ENCODE assay signal across 16 cellular contexts in the genomic region with DNA sequence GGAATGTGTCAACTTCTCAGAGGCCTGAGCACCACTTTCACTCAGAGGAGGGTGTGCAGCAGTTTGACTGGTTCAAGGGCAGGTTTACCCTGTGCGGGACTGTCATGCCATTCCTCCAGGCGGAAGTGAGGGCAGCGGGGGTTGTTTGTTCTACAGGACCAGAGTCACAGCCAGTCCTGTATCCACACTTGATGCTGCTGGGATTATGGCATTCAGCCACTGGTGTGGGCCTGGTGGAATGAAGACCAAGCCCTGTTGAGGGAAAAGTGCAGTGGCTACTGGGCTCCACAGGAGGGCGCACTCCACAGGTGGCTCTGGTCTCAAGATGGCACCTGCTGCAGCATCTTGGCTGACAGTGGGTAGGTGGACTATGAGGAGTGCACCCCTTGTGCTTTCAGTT. TPM values are rescaled to one million over a fixed set of nuclear protein-coding genes. Genes with fewer than 3 reads are reported as not detected.
DNase-seq lines count a peak whose midpoint lies in the region; ATAC-seq and TF ChIP-seq lines count a peak whose summit lies in the region.
"Had no signal": no experiment of that assay in that cellular context is flagged by ENCODE, and none has a peak within 500 bp of the region (broad histone marks: within the 10 kb centered on the region; RNA-seq: fewer than 3 reads in every experiment).

No MANE protein-coding gene starts in this region.

- H3K9me3 ChIP-seq in SK-N-SH (no peaks in the 10 kb centered on the region), OCI-LY3 (ENCODE audit: insufficient read depth, low read length) (peaks cover 6% of the 10 kb centered on the region; the same call in 1 of the 2 replicates)

- H2AFZ ChIP-seq in SK-N-SH (ENCODE audit: low read depth) (no peak overlapping the region), OCI-LY3 (ENCODE audit: low read depth, low read length) (no peak overlapping the region)

- peaks cover 3% of the 10 kb centered on the region; the same call in 1 of the 2 replicates for H3K27me3 ChIP-seq in SK-N-SH (ENCODE audit: insufficient read depth)
- H3K27me3 ChIP-seq in OCI-LY3 (ENCODE audit: low read depth, low read length), result peaks cover 50% of the 10 kb centered on the region

- H3K79me2 ChIP-seq in SK-N-SH (ENCODE audit: insufficient read depth), result no peaks in the 10 kb centered on the region
- no peaks in the 10 kb centered on the region for H3K79me2 ChIP-seq in OCI-LY3 (ENCODE audit: low read length)

- H3K4me2 ChIP-seq in SK-N-SH, result no peak overlapping the region
- no peak overlapping the region for H3K4me2 ChIP-seq in OCI-LY3 (ENCODE audit: low read length)

- WGBS in SK-N-SH (ENCODE audit: low lambda C conversion rate), result 40% methylated on average over 3 of the region's 4 CpGs

- no peak overlapping the region for H3K9ac ChIP-seq in SK-N-SH
- H3K9ac ChIP-seq in OCI-LY3 (ENCODE audit: low read length), result no peak overlapping the region

- no peak for DNase-seq in SK-N-SH
- DNase-seq in fibroblast of the aortic adventitia (ENCODE audit: low read depth), result no peak
- peak; percentile 40 for DNase-seq in stimulated activated CD8-positive, alpha-beta memory T cell treated with anti-CD3 and anti-CD28 coated beads, Interleukin-4, amount 100 ng/mL, for 48 hours
- no peak for DNase-seq in stimulated activated CD4-positive, alpha-beta T cell treated with anti-CD3 and anti-CD28 coated beads, Interleukin-4, amount 100 ng/mL, for 1 hour
- no peak for DNase-seq in hippocampal formation (lab: John Stamatoyannopoulos, UW)
- DNase-seq: ACHN; activated gamma-delta T cell treated with Interleukin-2 at 50 U/mL for 16 hours; naive B cell; NCI-H524 treated with DMSO at 0.1 percent for 48 hours; stimulated activated CD4-positive, alpha-beta T cell treated with anti-CD3 and anti-CD28 coated beads, Interleukin-2, amount 100 ng/mL, for 48 hours; tibial artery had no signal

- H3K4me3 ChIP-seq in SK-N-SH (ENCODE audit: low read depth in 2 of 2, low read length in 1 of 2) (no peak overlapping the region), OCI-LY3 (ENCODE audit: low read length) (no peak overlapping the region), fibroblast of the aortic adventitia (ENCODE audit: low read depth, low read length) (no peak overlapping the region)
- H3K4me3 ChIP-seq: HAP-1, tibial artery had no signal

- POLR2A ChIA-PET in SK-N-SH (lab: Yijun Ruan, JAX), result no interaction called here

- no peaks in the 10 kb centered on the region for H3F3A ChIP-seq in SK-N-SH (replicated peaks; ENCODE audit: insufficient read depth)

- ATAC-seq in SK-N-SH treated with all-trans-retinoic acid at 6 μM for 48 hours (no peak), HG03439 (IDR thresholded peaks at IDR 0.05; ENCODE audit: unreplicated experiment) (no peak)

- H4K20me1 ChIP-seq in SK-N-SH (ENCODE audit: insufficient read depth) (no peaks in the 10 kb centered on the region), OCI-LY3 (ENCODE audit: insufficient read depth, low read length) (no peaks in the 10 kb centered on the region)

- H3K27ac ChIP-seq in SK-N-SH (ENCODE audit: low read depth in 2 of 2, low read length in 1 of 2) (no peak overlapping the region), OCI-LY3 (ENCODE audit: low read length) (no peak overlapping the region)
- H3K27ac ChIP-seq: tibial artery had no signal

- no peaks in the 10 kb centered on the region for H3K4me1 ChIP-seq in SK-N-SH (ENCODE audit: control insufficient read depth in 1 of 2, insufficient read depth in 2 of 2, low read depth in 1 of 2, low read length in 1 of 2)
- no peaks in the 10 kb centered on the region for H3K4me1 ChIP-seq in OCI-LY3 (ENCODE audit: low read length)
- H3K4me1 ChIP-seq: HAP-1, tibial artery had no signal

- H3K36me3 ChIP-seq in SK-N-SH (replicated peaks in 1 of 2; ENCODE audit: control insufficient read depth in 1 of 2, insufficient read depth in 2 of 2, low read length in 1 of 2), result no peaks in the 10 kb centered on the region
- H3K36me3 ChIP-seq in OCI-LY3 (replicated peaks; ENCODE audit: low read depth, low read length), result no peaks in the 10 kb centered on the region
- H3K36me3 ChIP-seq: HAP-1, tibial artery had no signal

- TF ChIP-seq RAD21 in SK-N-SH (IDR thresholded peaks at IDR 0.05; ENCODE audit: low read length), result no peak

- TF ChIP-seq CTCF in SK-N-SH (IDR thresholded peaks at IDR 0.05), result peak; percentile 51; the same call in 1 of the 2 replicates
- peak; percentile 56 for TF ChIP-seq CTCF in OCI-LY3 (IDR thresholded peaks at IDR 0.05; ENCODE audit: low read depth, low read length)
- TF ChIP-seq CTCF in fibroblast of the aortic adventitia (IDR thresholded peaks at IDR 0.05; ENCODE audit: insufficient read depth, low read length), result peak; percentile 46

- CTCF ChIA-PET in SK-N-SH (lab: Yijun Ruan, JAX), result interaction anchor here (0.6 kb wide), 1 partner anchor 83 kb away, joined by 3 read pairs; no protein-coding TSS in a partner anchor

- TF ChIP-seq EP300 in SK-N-SH (IDR thresholded peaks at IDR 0.05; ENCODE audit: borderline replicate concordance in 1 of 2, low read depth in 1 of 2, low read length in 1 of 2), result no peak

- no peaks in the 10 kb centered on the region for H3K9me2 ChIP-seq in SK-N-SH

TF ChIP-seq in SK-N-SH, 30 proteins besides CTCF, POLR2A, EP300 and RAD21:
- no peak for TF ChIP-seq ELF1 (IDR thresholded peaks at IDR 0.05)
- no peak for TF ChIP-seq JUND (IDR thresholded peaks at IDR 0.05)
- no peak for TF ChIP-seq POLR2AphosphoS5 (IDR thresholded peaks at IDR 0.05; ENCODE audit: low read depth, low read length)
- TF ChIP-seq SIN3A (IDR thresholded peaks at IDR 0.05; ENCODE audit: borderline replicate concordance, low read depth, low read length), result no peak
- TF ChIP-seq NFIC (IDR thresholded peaks at IDR 0.05; ENCODE audit: borderline replicate concordance), result no peak
- TF ChIP-seq RCOR1 (IDR thresholded peaks at IDR 0.05; ENCODE audit: low read length), result no peak
- no peak for TF ChIP-seq FOSL2 (IDR thresholded peaks at IDR 0.05; ENCODE audit: borderline replicate concordance, low read depth)
- no peak for TF ChIP-seq MXI1 (IDR thresholded peaks at IDR 0.05; ENCODE audit: low read depth, low read length)
- TF ChIP-seq FOXM1 (IDR thresholded peaks at IDR 0.05; ENCODE audit: low read depth), result no peak
- TF ChIP-seq, protein P1, sequence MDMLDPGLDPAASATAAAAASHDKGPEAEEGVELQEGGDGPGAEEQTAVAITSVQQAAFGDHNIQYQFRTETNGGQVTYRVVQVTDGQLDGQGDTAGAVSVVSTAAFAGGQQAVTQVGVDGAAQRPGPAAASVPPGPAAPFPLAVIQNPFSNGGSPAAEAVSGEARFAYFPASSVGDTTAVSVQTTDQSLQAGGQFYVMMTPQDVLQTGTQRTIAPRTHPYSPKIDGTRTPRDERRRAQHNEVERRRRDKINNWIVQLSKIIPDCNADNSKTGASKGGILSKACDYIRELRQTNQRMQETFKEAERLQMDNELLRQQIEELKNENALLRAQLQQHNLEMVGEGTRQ (IDR thresholded peaks at IDR 0.05; ENCODE audit: borderline replicate concordance, low read depth, low read length), result no peak
TF ChIP-seq in SK-N-SH: peak in this region for 0.

TF ChIP-seq in SK-N-SH treated with all-trans-retinoic acid at 6 μM for 48 hours, 23 proteins besides CTCF, POLR2A, EP300 and RAD21:
- TF ChIP-seq OSR1 (CRISPR knock-in tag; IDR thresholded peaks at IDR 0.05) (no peak), ARNTL (CRISPR knock-in tag; IDR thresholded peaks at IDR 0.05; ENCODE audit: borderline replicate concordance, low read depth) (no peak), ZNF70 (CRISPR knock-in tag; IDR thresholded peaks at IDR 0.05) (no peak), PPARA (CRISPR knock-in tag; IDR thresholded peaks at IDR 0.05; ENCODE audit: borderline replicate concordance) (no peak), TOX (CRISPR knock-in tag; IDR thresholded peaks at IDR 0.05; ENCODE audit: borderline replicate concordance) (no peak), BACH2 (CRISPR knock-in tag; IDR thresholded peaks at IDR 0.05; ENCODE audit: borderline replicate concordance) (no peak), ISL1 (CRISPR knock-in tag; IDR thresholded peaks at IDR 0.05) (no peak)
- TF ChIP-seq, protein P2, sequence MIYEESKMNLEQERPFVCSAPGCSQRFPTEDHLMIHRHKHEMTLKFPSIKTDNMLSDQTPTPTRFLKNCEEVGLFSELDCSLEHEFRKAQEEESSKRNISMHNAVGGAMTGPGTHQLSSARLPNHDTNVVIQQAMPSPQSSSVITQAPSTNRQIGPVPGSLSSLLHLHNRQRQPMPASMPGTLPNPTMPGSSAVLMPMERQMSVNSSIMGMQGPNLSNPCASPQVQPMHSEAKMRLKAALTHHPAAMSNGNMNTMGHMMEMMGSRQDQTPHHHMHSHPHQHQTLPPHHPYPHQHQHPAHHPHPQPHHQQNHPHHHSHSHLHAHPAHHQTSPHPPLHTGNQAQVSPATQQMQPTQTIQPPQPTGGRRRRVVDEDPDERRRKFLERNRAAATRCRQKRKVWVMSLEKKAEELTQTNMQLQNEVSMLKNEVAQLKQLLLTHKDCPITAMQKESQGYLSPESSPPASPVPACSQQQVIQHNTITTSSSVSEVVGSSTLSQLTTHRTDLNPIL (CRISPR knock-in tag; IDR thresholded peaks at IDR 0.05; ENCODE audit: low read depth), result no peak
- TF ChIP-seq, protein P3, sequence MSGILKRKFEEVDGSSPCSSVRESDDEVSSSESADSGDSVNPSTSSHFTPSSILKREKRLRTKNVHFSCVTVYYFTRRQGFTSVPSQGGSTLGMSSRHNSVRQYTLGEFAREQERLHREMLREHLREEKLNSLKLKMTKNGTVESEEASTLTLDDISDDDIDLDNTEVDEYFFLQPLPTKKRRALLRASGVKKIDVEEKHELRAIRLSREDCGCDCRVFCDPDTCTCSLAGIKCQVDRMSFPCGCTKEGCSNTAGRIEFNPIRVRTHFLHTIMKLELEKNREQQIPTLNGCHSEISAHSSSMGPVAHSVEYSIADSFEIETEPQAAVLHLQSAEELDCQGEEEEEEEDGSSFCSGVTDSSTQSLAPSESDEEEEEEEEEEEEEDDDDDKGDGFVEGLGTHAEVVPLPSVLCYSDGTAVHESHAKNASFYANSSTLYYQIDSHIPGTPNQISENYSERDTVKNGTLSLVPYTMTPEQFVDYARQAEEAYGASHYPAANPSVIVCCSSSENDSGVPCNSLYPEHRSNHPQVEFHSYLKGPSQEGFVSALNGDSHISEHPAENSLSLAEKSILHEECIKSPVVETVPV (CRISPR knock-in tag; IDR thresholded peaks at IDR 0.05), result no peak

RNA-seq across cellular contexts. Expression of a gene that starts 14.8 kb away (rescaled TPM):
- not detected in 2 replicates for polyA plus RNA-seq in SK-N-SH (2012; rRNA removed)
- polyA plus RNA-seq in SK-N-SH (2012; cell fraction: cytosol; rRNA removed), result not detected in 2 replicates
- polyA plus RNA-seq in SK-N-SH (2012; cell fraction: nucleus; rRNA removed), result not detected in 2 replicates
- not detected in 2 replicates for total RNA-seq in fibroblast of the aortic adventitia (ENCODE audit: low replicate concordance)
- polyA plus RNA-seq: esophagus had no signal

RNA-seq across cellular contexts. Expression of a gene that starts 18.4 kb away (rescaled TPM):
- polyA plus RNA-seq in SK-N-SH (2012; rRNA removed), result not detected in 2 replicates
- polyA plus RNA-seq in SK-N-SH (2012; cell fraction: cytosol; rRNA removed), result not detected in 2 replicates
- polyA plus RNA-seq in SK-N-SH (2012; cell fraction: nucleus; rRNA removed), result 0.11 TPM in 1 of 2 replicates, not detected in the other
- total RNA-seq in fibroblast of the aortic adventitia (ENCODE audit: low replicate concordance), result 0.63 and 12.9 TPM in 2 replicates

RNA-seq across cellular contexts. Expression of a gene that starts 29.2 kb away (rescaled TPM):
- not detected in 2 replicates for polyA plus RNA-seq in SK-N-SH (2012; rRNA removed)
- polyA plus RNA-seq in SK-N-SH (2012; cell fraction: cytosol; rRNA removed), result not detected in 2 replicates
- polyA plus RNA-seq in SK-N-SH (2012; cell fraction: nucleus; rRNA removed), result not detected in 2 replicates
- total RNA-seq in fibroblast of the aortic adventitia (ENCODE audit: low replicate concordance), result not detected in 2 replicates
- polyA plus RNA-seq: esophagus had no signal
